Comparison of ENCODE assay signal across 14 cellular contexts in the genomic region with DNA sequence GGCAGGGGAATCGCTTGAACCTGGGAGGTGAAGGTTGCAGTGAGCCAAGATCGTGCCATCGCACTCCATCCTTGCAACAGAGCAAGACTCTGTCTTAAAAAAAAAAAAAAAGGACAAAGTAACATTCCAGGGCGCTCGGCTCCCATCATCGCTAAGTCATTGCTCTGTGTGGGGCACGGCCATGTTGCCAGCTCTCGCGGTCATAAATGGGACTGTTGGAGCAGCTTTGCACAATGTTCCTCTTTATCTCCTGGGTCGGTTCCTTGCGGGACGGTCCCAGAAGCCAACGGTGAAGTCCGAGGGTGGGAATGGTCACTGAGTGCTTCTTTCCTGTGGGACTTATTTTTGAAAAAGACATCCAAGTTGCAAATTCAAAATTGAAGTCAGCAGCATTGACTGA.
"Had no signal": no experiment of that assay in that cellular context is flagged by ENCODE, and none has a peak within 500 bp of the region (broad histone marks: within the 10 kb centered on the region; RNA-seq: fewer than 3 reads in every experiment).

No MANE protein-coding gene starts in this region.

- H3K9me3 Mint-ChIP-seq: activated naive CD8-positive, alpha-beta T cell treated with anti-CD3 and anti-CD28 coated beads for 36 hours; central memory CD8-positive, alpha-beta T cell; stimulated activated naive B cell treated with anti-CD40 and anti-IgM and Interleukin-4, amounts not matched to agents 10 μg/mL and 1 μg/mL and 100 μg/mL, for 72 hours; T-helper 2 cell treated with Interferon-gamma antibody and Interleukin-4, amounts not matched to agents 5 μg/mL and 100 μg/mL, for 36 hours had no signal

- H3K36me3 Mint-ChIP-seq: activated naive CD8-positive, alpha-beta T cell treated with anti-CD3 and anti-CD28 coated beads for 36 hours; memory B cell; stimulated activated naive B cell treated with anti-CD40 and anti-IgM and Interleukin-4, amounts not matched to agents 10 μg/mL and 1 μg/mL and 100 μg/mL, for 72 hours had no signal

- H3K4me1 Mint-ChIP-seq: activated naive CD8-positive, alpha-beta T cell treated with anti-CD3 and anti-CD28 coated beads for 36 hours; central memory CD8-positive, alpha-beta T cell had no signal

- H3K9me3 ChIP-seq: body of pancreas, prostate gland had no signal

- H3K4me3 ChIP-seq: body of pancreas, coronary artery, prostate gland had no signal

- H3K27ac ChIP-seq: body of pancreas had no signal

- H3K4me3 Mint-ChIP-seq: activated naive CD8-positive, alpha-beta T cell treated with anti-CD3 and anti-CD28 coated beads for 36 hours; central memory CD8-positive, alpha-beta T cell; memory B cell; stimulated activated naive B cell treated with anti-CD40 and anti-IgM and Interleukin-4, amounts not matched to agents 10 μg/mL and 1 μg/mL and 100 μg/mL, for 72 hours; T-helper 2 cell treated with Interferon-gamma antibody and Interleukin-4, amounts not matched to agents 5 μg/mL and 100 μg/mL, for 36 hours had no signal

- H3K4me1 ChIP-seq: body of pancreas, prostate gland had no signal

- DNase-seq: activated CD4-positive, alpha-beta T cell treated with anti-CD3 and anti-CD28 coated beads, Interleukin-2, amount 50 U/mL, for 1 hour; activated CD8-positive, alpha-beta memory T cell treated with anti-CD3 and anti-CD28 coated beads for 24 hours; activated naive CD8-positive, alpha-beta T cell treated with anti-CD3 and anti-CD28 coated beads for 36 hours; amygdala; effector CD4-positive, alpha-beta T cell; stimulated activated naive B cell treated with anti-CD40 and anti-IgM and Interleukin-4, amounts not matched to agents 10 μg/mL and 1 μg/mL and 100 μg/mL, for 72 hours; substantia nigra; SW 1271 had no signal

- H3K27ac Mint-ChIP-seq: activated naive CD8-positive, alpha-beta T cell treated with anti-CD3 and anti-CD28 coated beads for 36 hours; memory B cell; stimulated activated naive B cell treated with anti-CD40 and anti-IgM and Interleukin-4, amounts not matched to agents 10 μg/mL and 1 μg/mL and 100 μg/mL, for 72 hours; T-helper 2 cell treated with Interferon-gamma antibody and Interleukin-4, amounts not matched to agents 5 μg/mL and 100 μg/mL, for 36 hours had no signal

- H3K36me3 ChIP-seq: prostate gland had no signal
